11 cellular contexts compared by ENCODE assay signal in genomic region chr4:576245-576821, GRCh38. TPM values are rescaled to one million over a fixed set of nuclear protein-coding genes. Genes with fewer than 3 reads are reported as not detected.
DNase-seq lines count a peak whose midpoint lies in the region; ATAC-seq and TF ChIP-seq lines count a peak whose summit lies in the region.
"Had no signal": no experiment of that assay in that cellular context is flagged by ENCODE, and none has a peak within 500 bp of the region (broad histone marks: within the 10 kb centered on the region; RNA-seq: fewer than 3 reads in every experiment).

Gene TMEM271 (minus strand): TSS chr4:576295. CDS start chr4:576062, 233 bp downstream.

- no peaks in the 10 kb centered on the region for H3K36me3 ChIP-seq in CD8-positive, alpha-beta memory T cell (ENCODE audit: insufficient read depth, low read length)
- no peaks in the 10 kb centered on the region for H3K36me3 ChIP-seq in H7 (replicated peaks; ENCODE audit: control insufficient read depth, insufficient read depth, low read length)
- no peaks in the 10 kb centered on the region for H3K36me3 ChIP-seq in mesodermal cell (ENCODE audit: control insufficient read depth, insufficient read depth, low read length)

- H3K9me3 Mint-ChIP-seq in CD8-positive, alpha-beta memory T cell = peaks cover 0 to 11% (median 6%) of the 10 kb centered on the region in 5 donors
- H3K9me3 Mint-ChIP-seq in MCF 10A (ENCODE audit: unreplicated experiment) = no peaks in the 10 kb centered on the region

- H3K4me3 Mint-ChIP-seq in CD8-positive, alpha-beta memory T cell = peak within 1 kb of the TSS in 5 of 7 donors; percentile 34 to 57 (median 54)
- peak within 1 kb of the TSS; percentile 73 for H3K4me3 Mint-ChIP-seq in MCF 10A (ENCODE audit: unreplicated experiment)

- no peak within 1 kb of the TSS for H3K4me3 ChIP-seq in CD8-positive, alpha-beta memory T cell (ENCODE audit: low read length)
- H3K4me3 ChIP-seq in H7 (ENCODE audit: insufficient read depth, low read depth, low read length) (peak within 1 kb of the TSS; percentile 57), mesodermal cell (ENCODE audit: extremely low read depth, insufficient read depth, low read length, poor library complexity, severe bottlenecking) (peak within 1 kb of the TSS; percentile 32)

- H3K9me3 ChIP-seq in CD8-positive, alpha-beta memory T cell (ENCODE audit: low read length) = no peaks in the 10 kb centered on the region
- no peaks in the 10 kb centered on the region for H3K9me3 ChIP-seq in mesodermal cell (ENCODE audit: control insufficient read depth, low read length)

- 0% methylated on average over 8 to 13 of the region's 60 CpGs for WGBS in mesodermal cell (ENCODE audit: insufficient coverage in 2 of 2), 2 experiments

- TF ChIP-seq CTCF in MCF 10A (IDR thresholded peaks at IDR 0.05; ENCODE audit: unreplicated experiment) = no peak

- intact Hi-C loops in MCF 10A (cut with micrococcal nuclease) = no loop called here

- ATAC-seq in HG02938 (IDR thresholded peaks at IDR 0.05; ENCODE audit: unreplicated experiment) = no peak
- no peak for ATAC-seq in GM18520 (IDR thresholded peaks at IDR 0.05; ENCODE audit: unreplicated experiment)

- BruUV-seq in MCF 10A (replicated peaks; lab: Mats Ljungman, UMichigan) = no TSS peak

- H3K27me3 Mint-ChIP-seq in CD8-positive, alpha-beta memory T cell = peaks cover 55 to 65% of the 10 kb centered on the region in 2 donors
- peaks cover 65% of the 10 kb centered on the region for H3K27me3 Mint-ChIP-seq in MCF 10A (ENCODE audit: insufficient read depth, unreplicated experiment)

- H3K4me1 Mint-ChIP-seq in CD8-positive, alpha-beta memory T cell = peaks cover 8 to 18% (median 10%) of the 10 kb centered on the region in 3 donors
- H3K4me1 Mint-ChIP-seq in MCF 10A (ENCODE audit: insufficient read depth, unreplicated experiment) = peaks cover 7% of the 10 kb centered on the region

- H3K27me3 ChIP-seq in CD8-positive, alpha-beta memory T cell (ENCODE audit: insufficient read depth, low read length, poor library complexity, severe bottlenecking) = peaks cover 4% of the 10 kb centered on the region
- H3K27me3 ChIP-seq in H7 (ENCODE audit: control insufficient read depth, insufficient read depth, low read length) = peaks cover 71% of the 10 kb centered on the region

- POLR2A ChIA-PET in CD8-positive, alpha-beta memory T cell (lab: Charles Lee) = no interaction called here
- POLR2A ChIA-PET in MCF 10A (lab: Yijun Ruan, JAX) = no interaction called here

- no peak for DNase-seq in CD8-positive, alpha-beta memory T cell
- peak; percentile 89 for DNase-seq in H7
- DNase-seq in MCF 10A (ENCODE audit: unreplicated experiment) = no peak
- no peak for DNase-seq in GM03348 (ENCODE audit: low spot score)
- DNase-seq in hippocampal formation (lab: John Stamatoyannopoulos, UW) = no peak
- DNase-seq: amniotic stem cell, NCI-H1436 treated with DMSO at 0.1 percent for 48 hours had no signal

- no peak within 1 kb of the TSS for H3K27ac ChIP-seq in CD8-positive, alpha-beta memory T cell (ENCODE audit: low read depth, low read length)
- no peak within 1 kb of the TSS for H3K27ac ChIP-seq in mesodermal cell (ENCODE audit: low read depth, low read length, severe bottlenecking)

- no peaks in the 10 kb centered on the region for H3K4me1 ChIP-seq in CD8-positive, alpha-beta memory T cell (ENCODE audit: insufficient read depth, low read length)
- H3K4me1 ChIP-seq in mesodermal cell (ENCODE audit: control insufficient read depth, insufficient read depth, low read length, poor library complexity, severe bottlenecking) = peaks cover 13% of the 10 kb centered on the region

- H3K36me3 Mint-ChIP-seq in CD8-positive, alpha-beta memory T cell = no peaks in the 10 kb centered on the region
- no peaks in the 10 kb centered on the region for H3K36me3 Mint-ChIP-seq in MCF 10A (ENCODE audit: insufficient read depth, unreplicated experiment)

- H3K27ac Mint-ChIP-seq in CD8-positive, alpha-beta memory T cell = no peak within 1 kb of the TSS
- no peak within 1 kb of the TSS for H3K27ac Mint-ChIP-seq in MCF 10A (ENCODE audit: low read depth, unreplicated experiment)

- CTCF ChIA-PET in CD8-positive, alpha-beta memory T cell (lab: Charles Lee) = no interaction called here
- CTCF ChIA-PET in MCF 10A (lab: Yijun Ruan, JAX) = interaction anchor here (0.7 kb wide), 1 partner anchor 43 kb away, joined by 4 read pairs; no protein-coding TSS in a partner anchor

RNA-seq across cellular contexts. Expression of gene TMEM271, which starts in this region (rescaled TPM):
- not detected for total RNA-seq in CD8-positive, alpha-beta memory T cell
- polyA plus RNA-seq in CD8-positive, alpha-beta memory T cell = not detected
- 0.41 and 0.59 TPM in 2 replicates for total RNA-seq in H7 (2014; rRNA removed; shearing (Covaris generic))
- total RNA-seq in MCF 10A (2022) = not detected in 2 replicates
- 0.22 TPM for polyA plus RNA-seq in mesodermal cell (2013, experiment 1 of 2)
- polyA plus RNA-seq in mesodermal cell (2013, experiment 2 of 2) = 0.30 TPM
- total RNA-seq: glomerular endothelial cell had no signal

Comparison
In these comparisons a context has a peak if more than half of its experiments do, and no peak if none do; other contexts are left out.
1. Peak in DNase-seq and H3K4me3 ChIP-seq in H7; RNA of the gene not detected or under 1 TPM.